In the genomic region with DNA sequence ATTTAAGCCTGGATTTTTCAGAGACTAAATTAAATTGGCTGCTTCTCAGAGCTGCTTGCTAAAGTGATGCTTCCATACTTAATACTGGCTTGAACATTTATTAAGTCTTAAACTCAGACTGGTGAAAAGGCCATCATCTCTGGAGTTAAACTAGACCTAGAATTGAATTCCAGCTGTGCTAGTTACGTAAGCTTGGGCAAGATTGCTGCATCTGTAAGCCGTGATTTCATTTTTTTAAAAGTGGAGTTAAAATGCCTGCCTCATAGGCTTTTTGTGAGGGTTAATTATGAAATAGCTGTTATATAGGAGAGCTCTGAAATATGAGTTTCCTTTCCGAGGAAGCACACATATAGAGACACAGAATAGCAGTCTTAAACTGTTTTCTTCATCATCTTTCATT, we compare ENCODE assay signal across 20 cellular contexts.
"Had no signal": no experiment of that assay in that cellular context is flagged by ENCODE, and none has a peak within 500 bp of the region (broad histone marks: within the 10 kb centered on the region; RNA-seq: fewer than 3 reads in every experiment).

No MANE protein-coding gene starts in this region.

- DNase-seq: KBM-7, NCI-H1092, NCI-H1105 treated with DMSO at 0.1 percent for 48 hours, NCI-H1417 treated with DMSO at 0.1 percent for 48 hours, NCI-H146, NCI-H1694 treated with DMSO at 0.1 percent for 48 hours, NCI-H1930, NCI-H2081, NCI-H2171, NCI-H226, NCI-H446, NCI-H510A, NCI-H524 treated with DMSO at 0.1 percent for 48 hours, NCI-H69, NCI-H774, Right ventricle myocardium superior, RPMI8226, SIG-M5, SK-N-SH, SW 1271 had no signal
